13 cellular contexts compared by ENCODE assay signal in genomic region chr11:16356057-16356750, GRCh38. TPM values are rescaled to one million over a fixed set of nuclear protein-coding genes. Genes with fewer than 3 reads are reported as not detected.
DNase-seq lines count a peak whose midpoint lies in the region; ATAC-seq and TF ChIP-seq lines count a peak whose summit lies in the region.
"Had no signal": no experiment of that assay in that cellular context is flagged by ENCODE, and none has a peak within 500 bp of the region (broad histone marks: within the 10 kb centered on the region; RNA-seq: fewer than 3 reads in every experiment).

Gene SOX6, minus strand, starts transcription at chr11:16356546. Its CDS starts 15,298 bp downstream, at chr11:16341248.

- H3K9me3 ChIP-seq in SJCRH30 (replicated peaks), result no peaks in the 10 kb centered on the region
- no peaks in the 10 kb centered on the region for H3K9me3 ChIP-seq in neural progenitor cell (ENCODE audit: low read depth)
- H3K9me3 ChIP-seq: BLaER1 treated with 17β-estradiol and CSF1 and Interleukin-3, amounts not matched to agents 10 nM and 100 nM had no signal

- no peak within 1 kb of the TSS for H3K9ac ChIP-seq in neural progenitor cell
- H3K9ac ChIP-seq: BLaER1 treated with 17β-estradiol and CSF1 and Interleukin-3, amounts not matched to agents 10 nM and 100 nM had no signal

- H3K4me2 ChIP-seq in neural progenitor cell, result no peak within 1 kb of the TSS

- H3K27me3 ChIP-seq in SJCRH30 (no peaks in the 10 kb centered on the region), neural progenitor cell (peaks cover 17% of the 10 kb centered on the region)
- H3K27me3 ChIP-seq: BLaER1 treated with 17β-estradiol and CSF1 and Interleukin-3, amounts not matched to agents 10 nM and 100 nM had no signal

- intact Hi-C loops in Right ventricle myocardium superior (cut with DNase I) (no loop called here), posterior cingulate gyrus (cut with DNase I) (loop anchor here (5.0 kb wide), 1 partner anchor 51 kb away; no protein-coding TSS in a partner anchor)

- H3K4me3 ChIP-seq in SJCRH30, result no peak within 1 kb of the TSS
- no peak within 1 kb of the TSS for H3K4me3 ChIP-seq in neural progenitor cell
- H3K4me3 ChIP-seq: BLaER1 treated with 17β-estradiol and CSF1 and Interleukin-3, amounts not matched to agents 10 nM and 100 nM had no signal

- ATAC-seq in Right ventricle myocardium superior (ENCODE audit: poor library complexity), result peak; percentile 54
- no peak for ATAC-seq in HG03460 (IDR thresholded peaks at IDR 0.05; ENCODE audit: unreplicated experiment)

- no peaks in the 10 kb centered on the region for H4K20me1 ChIP-seq in neural progenitor cell (ENCODE audit: low read depth)
- H4K20me1 ChIP-seq: BLaER1 treated with 17β-estradiol and CSF1 and Interleukin-3, amounts not matched to agents 10 nM and 100 nM had no signal

- H3K79me2 ChIP-seq in neural progenitor cell (ENCODE audit: low read depth), result no peaks in the 10 kb centered on the region

- no peaks in the 10 kb centered on the region for H3K27me3 Mint-ChIP-seq in neural progenitor cell (ENCODE audit: insufficient read depth, low read depth)

- TF ChIP-seq CTCF in neural progenitor cell (IDR thresholded peaks at IDR 0.05), result no peak

- H3K27ac ChIP-seq in SJCRH30 (no peak within 1 kb of the TSS), neural progenitor cell (no peak within 1 kb of the TSS)
- H3K27ac ChIP-seq: BLaER1 treated with 17β-estradiol and CSF1 and Interleukin-3, amounts not matched to agents 10 nM and 100 nM; HL-60 had no signal

- no peak within 1 kb of the TSS for H2AFZ ChIP-seq in neural progenitor cell (replicated peaks)

- no peaks in the 10 kb centered on the region for H3F3A ChIP-seq in neural progenitor cell (ENCODE audit: low read depth)

- DNase-seq in DMS153 treated with DMSO at 0.1 percent for 48 hours (lab: John Stamatoyannopoulos, UW; ENCODE audit: unreplicated experiment), result peak; percentile 60
- DNase-seq in SJCRH30, result peak; percentile 41 to 65
- DNase-seq in Right ventricle myocardium superior, result no peak
- DNase-seq in neural progenitor cell (ENCODE audit: low spot score), result peak; percentile 4
- DNase-seq in T1000 (lab: John Stamatoyannopoulos, UW), result no peak
- no peak for DNase-seq in NOMO-1 treated with dmso at 0.1 percent for 144 hours (lab: John Stamatoyannopoulos, UW; ENCODE audit: unreplicated experiment)
- DNase-seq in posterior cingulate gyrus, result no peak
- DNase-seq: erythroblast, naive B cell, NCI-H524 had no signal

- H3K36me3 Mint-ChIP-seq in neural progenitor cell, result no peaks in the 10 kb centered on the region
- H3K36me3 Mint-ChIP-seq: naive B cell had no signal

- H3K9me3 Mint-ChIP-seq in neural progenitor cell, result no peaks in the 10 kb centered on the region
- H3K9me3 Mint-ChIP-seq: naive B cell had no signal

- peak within 1 kb of the TSS; percentile 2 for H3K27ac Mint-ChIP-seq in neural progenitor cell
- H3K27ac Mint-ChIP-seq: naive B cell had no signal

- H3K36me3 ChIP-seq in SJCRH30 (no peaks in the 10 kb centered on the region), neural progenitor cell (no peaks in the 10 kb centered on the region)
- H3K36me3 ChIP-seq: BLaER1 treated with 17β-estradiol and CSF1 and Interleukin-3, amounts not matched to agents 10 nM and 100 nM had no signal

- H3K4me1 Mint-ChIP-seq in neural progenitor cell, result peaks cover 23% of the 10 kb centered on the region
- H3K4me1 Mint-ChIP-seq: naive B cell had no signal

- H3K4me1 ChIP-seq in SJCRH30, result peaks cover 7% of the 10 kb centered on the region
- H3K4me1 ChIP-seq in neural progenitor cell, result peaks cover 6% of the 10 kb centered on the region

- H3K4me3 Mint-ChIP-seq in neural progenitor cell, result no peak within 1 kb of the TSS
- H3K4me3 Mint-ChIP-seq: naive B cell had no signal

RNA-seq across cellular contexts. Expression of gene SOX6, which starts in this region (rescaled TPM):
- total RNA-seq in SJCRH30 (2014; rRNA removed; shearing (Covaris generic)), result 4.9 and 7.9 TPM in 2 replicates
- total RNA-seq in Right ventricle myocardium superior (15.8 TPM), neural progenitor cell (ENCODE audit: low replicate concordance) (7.6 and 8.3 TPM in 2 replicates)

Comparison
In these comparisons a context has a peak if more than half of its experiments do, and no peak if none do; other contexts are left out.
1. DNase-seq: peak in DMS153 treated with DMSO at 0.1 percent for 48 hours (single experiment), SJCRH30 (2 of 2) and neural progenitor cell (single experiment); none in Right ventricle myocardium superior (single experiment), T1000 (single experiment), NOMO-1 treated with dmso at 0.1 percent for 144 hours (single experiment) and posterior cingulate gyrus (0 of 10).